Comparison of ENCODE assay signal across 16 cellular contexts in genomic region chr5:147332643-147333042, GRCh38.
A peak's percentile ranks its signal among the peaks of the same experiment; 100 is the strongest.
DNase-seq lines count a peak whose midpoint lies in the region; ATAC-seq and TF ChIP-seq lines count a peak whose summit lies in the region.
"Had no signal": no experiment of that assay in that cellular context is flagged by ENCODE, and none has a peak within 500 bp of the region (broad histone marks: within the 10 kb centered on the region; RNA-seq: fewer than 3 reads in every experiment).

No MANE protein-coding gene starts in this region.

- H3K27ac ChIP-seq in dorsolateral prefrontal cortex = no peak overlapping the region
- H3K27ac ChIP-seq: suprapubic skin had no signal

- H3K27me3 Mint-ChIP-seq in natural killer cell (ENCODE audit: low read depth in 2 of 2) = no peaks in the 10 kb centered on the region

- TF ChIP-seq CTCF in dorsolateral prefrontal cortex (IDR thresholded peaks at IDR 0.05 in 54 of 56, conservative IDR thresholded peaks at IDR 0.05 in 2 of 56; ENCODE audit: low read depth in 1 of 56, partially characterized antibody in 56 of 56) = no peak
- TF ChIP-seq CTCF in natural killer cell (IDR thresholded peaks at IDR 0.05) = no peak

- no peaks in the 10 kb centered on the region for H3K4me1 Mint-ChIP-seq in natural killer cell

- H3K9me3 Mint-ChIP-seq in natural killer cell = peaks cover 0 to under 1% of the 10 kb centered on the region in 2 donors

- no peak overlapping the region for H3K27ac Mint-ChIP-seq in natural killer cell
- H3K27ac Mint-ChIP-seq: CD14-positive monocyte had no signal

- intact Hi-C loops in dorsolateral prefrontal cortex (cut with DNase I) = no loop called here
- intact Hi-C loops in natural killer cell (cut with micrococcal nuclease) = no loop called here

- peaks cover 0 to 16% (median 0%) of the 10 kb centered on the region in 45 donors for H3K27me3 ChIP-seq in dorsolateral prefrontal cortex
- H3K27me3 ChIP-seq: suprapubic skin had no signal

- DNase-seq in NCI-H1092 (lab: John Stamatoyannopoulos, UW) = peak; percentile 70
- DNase-seq in NCI-H345 (lab: John Stamatoyannopoulos, UW) = peak; percentile 95
- DNase-seq in pons (ENCODE audit: low spot score) = peak; percentile 1
- DNase-seq in dorsolateral prefrontal cortex = no peak
- DNase-seq in effector CD4-positive, alpha-beta T cell = no peak
- DNase-seq in natural killer cell = no peak
- DNase-seq: activated CD4-positive, CD25-positive, alpha-beta regulatory T cell treated with anti-CD3 and anti-CD28 coated beads, Interleukin-2, amount 50 U/mL, for 72 hours; GF-D8; hippocampal formation; occipital lobe; SK-N-SH; stimulated activated CD4-positive, alpha-beta T cell treated with anti-CD3 and anti-CD28 coated beads, Interleukin-12 subunit alpha, Interleukin-12 subunit beta, amount 100 ng/mL, for 4 hours had no signal

- H3K4me3 Mint-ChIP-seq in natural killer cell = no peak overlapping the region
- H3K4me3 Mint-ChIP-seq: CD14-positive monocyte had no signal

- ATAC-seq in GM19397 (IDR thresholded peaks at IDR 0.05; ENCODE audit: unreplicated experiment) (peak; percentile 56), HG02763 (IDR thresholded peaks at IDR 0.05; ENCODE audit: unreplicated experiment) (no peak), natural killer cell (no peak)

- no peak overlapping the region for H3K4me3 ChIP-seq in dorsolateral prefrontal cortex
- H3K4me3 ChIP-seq: suprapubic skin had no signal

- no peaks in the 10 kb centered on the region for H3K36me3 Mint-ChIP-seq in natural killer cell
- H3K36me3 Mint-ChIP-seq: CD14-positive monocyte had no signal

Comparison
In these comparisons a context has a peak if more than half of its experiments do, and no peak if none do; other contexts are left out.
1. DNase-seq: peak in NCI-H1092 (single experiment), NCI-H345 (single experiment) and pons (single experiment); none in dorsolateral prefrontal cortex (0 of 10), effector CD4-positive, alpha-beta T cell (single experiment) and natural killer cell (single experiment).